In genomic region chr3:78991656-78992055, GRCh38 we compare ENCODE assay signal across 26 cellular contexts.
"Had no signal": no experiment of that assay in that cellular context is flagged by ENCODE, and none has a peak within 500 bp of the region (broad histone marks: within the 10 kb centered on the region; RNA-seq: fewer than 3 reads in every experiment).

No MANE protein-coding gene starts in this region.

- H3K4me1 Mint-ChIP-seq: naive thymus-derived CD4-positive, alpha-beta T cell; natural killer cell; stimulated activated effector memory CD8-positive, alpha-beta T cell treated with anti-CD3 and anti-CD28 coated beads, Interleukin-12 subunit alpha, Interleukin-12 subunit beta, amount 100 ng/mL, for 72 hours; stimulated activated naive B cell treated with anti-CD40 and anti-IgM and Interleukin-4, amounts not matched to agents 10 μg/mL and 1 μg/mL and 100 μg/mL, for 72 hours had no signal

- ATAC-seq: naive thymus-derived CD4-positive, alpha-beta T cell; natural killer cell; pancreas; psoas muscle; right cardiac atrium; sciatic nerve; stimulated activated effector memory CD8-positive, alpha-beta T cell treated with anti-CD3 and anti-CD28 coated beads, Interleukin-12 subunit alpha, Interleukin-12 subunit beta, amount 100 ng/mL, for 72 hours; stimulated activated naive B cell treated with anti-CD40 and anti-IgM and Interleukin-4, amounts not matched to agents 10 μg/mL and 1 μg/mL and 100 μg/mL, for 72 hours; upper lobe of right lung had no signal

- H3K27me3 Mint-ChIP-seq: naive thymus-derived CD4-positive, alpha-beta T cell; stimulated activated naive B cell treated with anti-CD40 and anti-IgM and Interleukin-4, amounts not matched to agents 10 μg/mL and 1 μg/mL and 100 μg/mL, for 72 hours; stimulated activated naive CD8-positive, alpha-beta T cell treated with anti-CD3 and anti-CD28 coated beads, Interleukin-15, Interleukin-2, amounts not matched to agents 100 ng/mL and 50 ng/mL, for 24 hours had no signal

- H3K9me3 ChIP-seq: neutrophil, pancreas, thyroid gland had no signal

- H3K27me3 ChIP-seq: neutrophil, pancreas, stomach, thyroid gland, tibial nerve, upper lobe of right lung, uterus had no signal

- H3K4me3 ChIP-seq: pancreas, psoas muscle, skin epidermis, stomach, thoracic aorta, thyroid gland, tibial nerve, upper lobe of right lung, uterus had no signal

- H3K4me3 Mint-ChIP-seq: naive thymus-derived CD4-positive, alpha-beta T cell; natural killer cell; nephron; neural crest cell; stimulated activated effector memory CD8-positive, alpha-beta T cell treated with anti-CD3 and anti-CD28 coated beads, Interleukin-12 subunit alpha, Interleukin-12 subunit beta, amount 100 ng/mL, for 72 hours; stimulated activated naive B cell treated with anti-CD40 and anti-IgM and Interleukin-4, amounts not matched to agents 10 μg/mL and 1 μg/mL and 100 μg/mL, for 72 hours; stimulated activated naive CD8-positive, alpha-beta T cell treated with anti-CD3 and anti-CD28 coated beads, Interleukin-15, Interleukin-2, amounts not matched to agents 100 ng/mL and 50 ng/mL, for 24 hours had no signal

- H3K36me3 Mint-ChIP-seq: naive thymus-derived CD4-positive, alpha-beta T cell; natural killer cell; stimulated activated effector memory CD8-positive, alpha-beta T cell treated with anti-CD3 and anti-CD28 coated beads, Interleukin-12 subunit alpha, Interleukin-12 subunit beta, amount 100 ng/mL, for 72 hours; stimulated activated naive B cell treated with anti-CD40 and anti-IgM and Interleukin-4, amounts not matched to agents 10 μg/mL and 1 μg/mL and 100 μg/mL, for 72 hours had no signal

- H3K36me3 ChIP-seq: neutrophil, pancreas, stomach, thoracic aorta, thyroid gland, tibial nerve, upper lobe of right lung, uterus had no signal

- H3K27ac Mint-ChIP-seq: naive thymus-derived CD4-positive, alpha-beta T cell; natural killer cell; nephron; stimulated activated effector memory CD8-positive, alpha-beta T cell treated with anti-CD3 and anti-CD28 coated beads, Interleukin-12 subunit alpha, Interleukin-12 subunit beta, amount 100 ng/mL, for 72 hours; stimulated activated naive B cell treated with anti-CD40 and anti-IgM and Interleukin-4, amounts not matched to agents 10 μg/mL and 1 μg/mL and 100 μg/mL, for 72 hours; stimulated activated naive CD8-positive, alpha-beta T cell treated with anti-CD3 and anti-CD28 coated beads, Interleukin-15, Interleukin-2, amounts not matched to agents 100 ng/mL and 50 ng/mL, for 24 hours had no signal

- DNase-seq: naive thymus-derived CD4-positive, alpha-beta T cell; natural killer cell; nucleus accumbens; pancreas; psoas muscle; right cardiac atrium; stimulated activated CD4-positive, alpha-beta T cell treated with anti-CD3 and anti-CD28 coated beads, Interleukin-15, amount 100 ng/mL, for 24 hours; stimulated activated CD4-positive, alpha-beta T cell treated with anti-CD3 and anti-CD28 coated beads, Interleukin-2, amount 100 ng/mL, for 24 hours; stimulated activated CD4-positive, alpha-beta T cell treated with anti-CD3 and anti-CD28 coated beads, Interleukin-2, amount 100 ng/mL, for 48 hours; stimulated activated CD4-positive, alpha-beta T cell treated with anti-CD3 and anti-CD28 coated beads, Interleukin-4, amount 100 ng/mL, for 24 hours; stimulated activated naive B cell treated with anti-CD40 and anti-IgM and Interleukin-4, amounts not matched to agents 10 μg/mL and 1 μg/mL and 100 μg/mL, for 72 hours; stimulated activated naive CD4-positive, alpha-beta T cell treated with Interleukin-2 at 50 U/mL for 16 hours; stomach; thyroid gland; trophoblast cell; upper lobe of right lung; uterus had no signal

- H3K27ac ChIP-seq: neutrophil, pancreas, psoas muscle, skin epidermis, stomach, thoracic aorta, thyroid gland, tibial nerve, upper lobe of right lung, uterus had no signal

- H3K4me1 ChIP-seq: pancreas, psoas muscle, thyroid gland, upper lobe of right lung, uterus had no signal

- FAIRE-seq: pancreas had no signal
